ENCODE assay signal across 14 cellular contexts in genomic region chr17:27244019-27244418, GRCh38. TPM values are rescaled to one million over a fixed set of nuclear protein-coding genes. Genes with fewer than 3 reads are reported as not detected.
DNase-seq lines count a peak whose midpoint lies in the region; ATAC-seq and TF ChIP-seq lines count a peak whose summit lies in the region.
"Had no signal": no experiment of that assay in that cellular context is flagged by ENCODE, and none has a peak within 500 bp of the region (broad histone marks: within the 10 kb centered on the region; RNA-seq: fewer than 3 reads in every experiment).

No MANE protein-coding gene starts in this region.

- DNase-seq in AG04450 (ENCODE audit: low read depth, low spot score) (no peak), SK-N-MC (ENCODE audit: low read depth, low spot score) (no peak), GM13976 (ENCODE audit: low spot score) (no peak)
- DNase-seq: activated CD8-positive, alpha-beta memory T cell treated with anti-CD3 and anti-CD28 coated beads, Interleukin-2, amount 50 U/mL, for 4 hours; activated naive CD8-positive, alpha-beta T cell treated with anti-CD3 and anti-CD28 coated beads for 36 hours; DND-41; foreskin fibroblast; NK-92 treated with Interleukin-12 subunit alpha and Interleukin-12 subunit beta, amount 100 ng/mL, for 24 hours had no signal

- H3K9ac ChIP-seq in SK-N-MC (ENCODE audit: insufficient read length) (peak overlapping the region; percentile 46), rectal smooth muscle tissue (ENCODE audit: low read length) (no peak overlapping the region)

- CTCF ChIA-PET in AG04450 (lab: Charles Lee), result interaction anchor here (1.0 kb wide), 1 partner anchor 89 kb away, joined by 3 read pairs; no protein-coding TSS in a partner anchor

- in situ Hi-C loops in GM13976 (cut with MboI; ENCODE audit: low sequenced_read_pairs, unreplicated experiment), result loop anchor here (10.0 kb wide), 1 partner anchor 91 kb away; no protein-coding TSS in a partner anchor

- H3K4me1 ChIP-seq in gastroesophageal sphincter (peaks cover 30 to 64% (median 38%) of the 10 kb centered on the region in 3 donors), rectal smooth muscle tissue (ENCODE audit: control insufficient read depth, insufficient read depth, low read length) (peaks cover 27% of the 10 kb centered on the region)

- POLR2A ChIA-PET in AG04450 (lab: Yijun Ruan, JAX), result interaction anchor here (4.9 kb wide), 1 partner anchor 51 kb away, joined by 44 read pairs; the partner anchor contains the start of gene WSB1

- no peak overlapping the region for H3K4me3 ChIP-seq in AG04450 (ENCODE audit: low read depth, low read length)
- peak overlapping the region; percentile 75; the same call in 1 of the 2 replicates for H3K4me3 ChIP-seq in SK-N-MC
- H3K4me3 ChIP-seq in gastroesophageal sphincter, result no peak overlapping the region
- no peak overlapping the region for H3K4me3 ChIP-seq in rectal smooth muscle tissue (ENCODE audit: low read length)

- WGBS in gastroesophageal sphincter (ENCODE audit: low coverage in 1 of 2), 2 donors, result 82 to 100% methylated on average over 1 to 4 of the region's 6 CpGs

- H3K27me3 ChIP-seq in AG04450 (ENCODE audit: control insufficient read depth, insufficient read depth, low read length) (no peaks in the 10 kb centered on the region), gastroesophageal sphincter (no peaks in the 10 kb centered on the region), rectal smooth muscle tissue (ENCODE audit: control insufficient read depth, insufficient read depth, low read length) (no peaks in the 10 kb centered on the region)

- no peak for TF ChIP-seq POLR2A in gastroesophageal sphincter (IDR thresholded peaks at IDR 0.05)

- H3K9me3 ChIP-seq in AG04450 (ENCODE audit: control insufficient read depth, insufficient read depth, low read length), result no peaks in the 10 kb centered on the region
- H3K9me3 ChIP-seq in SK-N-MC (ENCODE audit: low read depth, low read length), result no peaks in the 10 kb centered on the region
- H3K9me3 ChIP-seq in gastroesophageal sphincter, result no peaks in the 10 kb centered on the region

- peak overlapping the region; percentile 99 for H3K27ac ChIP-seq in AG04450 (ENCODE audit: low read depth, low read length)
- peak overlapping the region; percentile 99 for H3K27ac ChIP-seq in SK-N-MC
- peak overlapping the region; percentile 86 to 97 (median 88) for H3K27ac ChIP-seq in gastroesophageal sphincter
- peak overlapping the region; percentile 75 for H3K27ac ChIP-seq in rectal smooth muscle tissue (ENCODE audit: low read depth, low read length)
- H3K27ac ChIP-seq: VCaP had no signal

- TF ChIP-seq EP300 in gastroesophageal sphincter (IDR thresholded peaks at IDR 0.05), result no peak

- H3K36me3 ChIP-seq in SK-N-MC (ENCODE audit: insufficient read depth, low read length), result no peaks in the 10 kb centered on the region
- no peaks in the 10 kb centered on the region for H3K36me3 ChIP-seq in gastroesophageal sphincter
- no peaks in the 10 kb centered on the region for H3K36me3 ChIP-seq in rectal smooth muscle tissue (ENCODE audit: control insufficient read depth, insufficient read depth, low read length)

- TF ChIP-seq CTCF in AG04450 (IDR thresholded peaks at IDR 0.05; ENCODE audit: low read depth, low read length) (no peak), gastroesophageal sphincter (IDR thresholded peaks at IDR 0.05) (no peak), GM13976 (IDR thresholded peaks at IDR 0.05; ENCODE audit: borderline replicate concordance, control extremely low read depth, extremely low read depth, insufficient read depth, missing control alignments) (no peak)

- ATAC-seq in gastroesophageal sphincter (no peak), HG02870 (IDR thresholded peaks at IDR 0.05; ENCODE audit: unreplicated experiment) (no peak), GM19023 (IDR thresholded peaks at IDR 0.05; ENCODE audit: unreplicated experiment) (no peak), GM21786 (IDR thresholded peaks at IDR 0.05; ENCODE audit: unreplicated experiment) (no peak)

RNA-seq across cellular contexts. Expression of gene WSB1, which starts 49.9 kb away (rescaled TPM):
- 156 and 204 TPM in 2 replicates for polyA plus RNA-seq in AG04450 (2011; rRNA removed)
- polyA minus RNA-seq in AG04450 (2011; rRNA and poly(A)+ RNA removed), result 68.6 and 71.8 TPM in 2 replicates
- 100 to 1,000 TPM in 2 of 4 donors, 10 to 100 TPM in 2; 74.2 to 200 (median 133) TPM for total RNA-seq in gastroesophageal sphincter
